ENCODE assay signal across 15 cellular contexts in the genomic region with DNA sequence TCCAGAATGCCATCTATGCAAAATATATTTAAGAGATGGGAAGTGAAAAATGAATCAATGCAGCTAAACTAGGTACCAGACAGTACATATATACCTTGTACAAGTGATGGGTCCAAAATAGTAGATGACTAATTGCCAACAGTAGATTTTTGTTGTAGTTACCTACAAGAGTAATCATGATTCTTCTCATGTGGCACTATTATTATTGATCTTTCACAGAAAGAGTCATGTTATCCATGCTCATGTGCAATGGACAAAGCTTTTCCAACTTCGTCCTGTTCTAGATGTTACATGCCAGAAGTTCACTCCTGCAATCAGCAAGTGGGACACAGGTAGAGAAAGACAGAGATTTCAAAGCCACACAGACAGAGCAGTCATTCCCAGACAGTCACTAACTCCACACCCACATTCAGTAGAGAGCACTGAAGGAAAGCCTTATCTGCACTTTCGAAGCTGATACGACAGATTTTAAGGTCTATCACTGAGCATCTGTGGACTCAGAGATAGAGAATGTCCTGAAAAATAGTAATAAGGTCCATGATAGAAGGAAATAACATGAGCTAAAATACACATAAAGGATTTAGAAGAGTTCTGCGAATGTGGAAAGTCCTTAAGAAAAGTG.
DNase-seq lines count a peak whose midpoint lies in the region; ATAC-seq, FAIRE-seq and TF ChIP-seq lines count a peak whose summit lies in the region.
"Had no signal": no experiment of that assay in that cellular context is flagged by ENCODE, and none has a peak within 500 bp of the region (broad histone marks: within the 10 kb centered on the region; RNA-seq: fewer than 3 reads in every experiment).

No MANE protein-coding gene starts in this region.

- peaks cover 0 to 4% of the 10 kb centered on the region in 2 donors for H3K9me3 ChIP-seq in breast epithelium
- H3K9me3 ChIP-seq: psoas muscle, testis had no signal

- no peak for TF ChIP-seq POLR2A in breast epithelium (IDR thresholded peaks at IDR 0.05)

- H3K27ac ChIP-seq in breast epithelium (no peak overlapping the region), brain microvascular endothelial cell (peak overlapping the region; percentile 91)
- H3K27ac ChIP-seq: psoas muscle, testis had no signal

- ATAC-seq in HG03439 (IDR thresholded peaks at IDR 0.05; ENCODE audit: unreplicated experiment): peak; percentile 51
- ATAC-seq in GM21737 (IDR thresholded peaks at IDR 0.05; ENCODE audit: unreplicated experiment): no peak
- ATAC-seq: left cardiac atrium, psoas muscle had no signal

- H3K4me1 ChIP-seq in breast epithelium: no peaks in the 10 kb centered on the region
- H3K4me1 ChIP-seq: psoas muscle, testis had no signal

- H3K27ac Mint-ChIP-seq in MCF 10A (ENCODE audit: low read depth, unreplicated experiment): peak overlapping the region; percentile 39
- H3K27ac Mint-ChIP-seq: naive B cell had no signal

- no peaks in the 10 kb centered on the region for H3K36me3 ChIP-seq in breast epithelium
- no peaks in the 10 kb centered on the region for H3K36me3 ChIP-seq in brain microvascular endothelial cell (replicated peaks)

- no TSS peak for BruUV-seq in MCF 10A (replicated peaks; lab: Mats Ljungman, UMichigan)

- no peaks in the 10 kb centered on the region for H3K36me3 Mint-ChIP-seq in MCF 10A (ENCODE audit: insufficient read depth, unreplicated experiment)
- H3K36me3 Mint-ChIP-seq: activated naive CD8-positive, alpha-beta T cell treated with anti-CD3 and anti-CD28 coated beads for 36 hours had no signal

- TF ChIP-seq CTCF in MCF 10A (IDR thresholded peaks at IDR 0.05; ENCODE audit: unreplicated experiment) (no peak), breast epithelium (IDR thresholded peaks at IDR 0.05) (no peak), brain microvascular endothelial cell (IDR thresholded peaks at IDR 0.05; ENCODE audit: low read depth, low read length, missing control alignments) (no peak)

- POLR2A ChIA-PET in MCF 10A (lab: Yijun Ruan, JAX): interaction anchor here (0.9 to 2.7 kb wide), 4 partner anchors 20 to 105 kb away, joined by 3 to 23 read pairs (median 4); partner anchors contain the start of gene ITPRID2

- peaks cover 8% of the 10 kb centered on the region for H3K9me3 Mint-ChIP-seq in MCF 10A (ENCODE audit: unreplicated experiment)

- no peak overlapping the region for H3K4me3 Mint-ChIP-seq in MCF 10A (ENCODE audit: unreplicated experiment)
- H3K4me3 Mint-ChIP-seq: activated naive CD8-positive, alpha-beta T cell treated with anti-CD3 and anti-CD28 coated beads for 36 hours had no signal

- CTCF ChIA-PET in MCF 10A (lab: Yijun Ruan, JAX): interaction anchor here (0.7 to 1.3 kb wide), 4 partner anchors 68 to 288 kb away, joined by 3 to 6 read pairs (median 3); no protein-coding TSS in a partner anchor

- H3K4me3 ChIP-seq in breast epithelium: no peak overlapping the region
- no peak overlapping the region for H3K4me3 ChIP-seq in brain microvascular endothelial cell (ENCODE audit: low read depth, low read length)
- H3K4me3 ChIP-seq: psoas muscle, testis had no signal

- H3K27me3 ChIP-seq in breast epithelium: no peaks in the 10 kb centered on the region
- no peaks in the 10 kb centered on the region for H3K27me3 ChIP-seq in brain microvascular endothelial cell (replicated peaks)
- H3K27me3 ChIP-seq: testis had no signal

- intact Hi-C loops in MCF 10A (cut with micrococcal nuclease) (loop anchor here (5.0 kb wide), 1 partner anchor 102 kb away; the partner anchor contains the start of gene ITPRID2), breast epithelium (cut with DNase I; ENCODE audit: low total_unique reads) (no loop called here)

- no peak for DNase-seq in MCF 10A (ENCODE audit: unreplicated experiment)
- DNase-seq in breast epithelium (ENCODE audit: low spot score in 2 of 2): no peak
- no peak for DNase-seq in brain microvascular endothelial cell
- no peak for DNase-seq in urothelium cell line (ENCODE audit: low spot score)
- no peak for DNase-seq in hippocampal formation (lab: John Stamatoyannopoulos, UW)
- DNase-seq in COLO829 (ENCODE audit: low spot score): no peak
- DNase-seq: cerebellar nuclear complex, glutamatergic neuron, left cardiac atrium, naive B cell, psoas muscle, testis had no signal

- FAIRE-seq in urothelium cell line (lab: Jason Lieb, UNC): peak; percentile 27

- H3K4me1 Mint-ChIP-seq in MCF 10A (ENCODE audit: insufficient read depth, unreplicated experiment): peaks cover 37% of the 10 kb centered on the region
- H3K4me1 Mint-ChIP-seq: naive B cell had no signal

- no peaks in the 10 kb centered on the region for H3K27me3 Mint-ChIP-seq in MCF 10A (ENCODE audit: insufficient read depth, unreplicated experiment)
- H3K27me3 Mint-ChIP-seq: activated naive CD8-positive, alpha-beta T cell treated with anti-CD3 and anti-CD28 coated beads for 36 hours had no signal

- in situ Hi-C loops in brain microvascular endothelial cell (cut with HindIII; ENCODE audit: low pct_ligation_motif_present, low sequenced_read_pairs): no loop called here
